11 cellular contexts compared by ENCODE assay signal in the genomic region with DNA sequence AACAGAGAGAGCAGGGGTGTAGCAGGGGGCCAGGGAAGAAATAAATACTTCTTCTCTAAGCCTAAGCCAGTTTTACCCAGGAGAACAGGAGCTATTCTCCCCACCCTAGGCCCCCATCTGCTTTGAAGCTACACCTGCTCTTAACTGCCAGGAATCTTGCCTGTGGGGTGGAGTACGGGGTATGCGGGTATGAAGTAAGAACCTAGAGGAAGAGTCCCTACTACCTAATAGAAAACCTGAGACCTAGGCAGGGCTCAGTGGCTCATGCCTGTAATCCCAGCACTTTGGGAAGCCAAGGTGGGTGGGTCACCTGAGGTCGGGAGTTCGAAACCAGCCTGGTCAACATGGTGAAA. TPM values are rescaled to one million over a fixed set of nuclear protein-coding genes. Genes with fewer than 3 reads are reported as not detected.
DNase-seq lines count a peak whose midpoint lies in the region; ATAC-seq, FAIRE-seq and TF ChIP-seq lines count a peak whose summit lies in the region.
"Had no signal": no experiment of that assay in that cellular context is flagged by ENCODE, and none has a peak within 500 bp of the region (broad histone marks: within the 10 kb centered on the region; RNA-seq: fewer than 3 reads in every experiment).

No MANE protein-coding gene starts in this region.

- no peaks in the 10 kb centered on the region for H3K9me2 ChIP-seq in GM23338 (ENCODE audit: insufficient read depth)

- H3K4me3 Mint-ChIP-seq in GM23338 (peak overlapping the region; percentile 94), naive B cell (peak overlapping the region in 7 of 8 donors; percentile 35 to 92 (median 84))
- peak overlapping the region; percentile 89 for H3K4me3 Mint-ChIP-seq in activated T-helper 1 cell treated with anti-CD3 and anti-CD28 coated beads, Interleukin-12 subunit alpha, Interleukin-12 subunit beta, Interleukin-2, Interleukin-4 antibody, amounts not matched to agents 30 ng/mL and 10 ng/mL and 1 ng/mL, durations not matched to agents 14 hours and 24 hours and 36 hours

- H3K79me2 ChIP-seq in GM23338 (replicated peaks; ENCODE audit: insufficient read depth): peaks cover 47% of the 10 kb centered on the region

- H3K27ac ChIP-seq in A549 (no peak overlapping the region), GM23338 (ENCODE audit: low read depth) (no peak overlapping the region)

- no peaks in the 10 kb centered on the region for H3K27me3 ChIP-seq in GM23338 (ENCODE audit: insufficient read depth)

- H3K4me1 Mint-ChIP-seq in GM23338: peaks cover 69% of the 10 kb centered on the region
- peaks cover 36% of the 10 kb centered on the region for H3K4me1 Mint-ChIP-seq in activated T-helper 1 cell treated with anti-CD3 and anti-CD28 coated beads, Interleukin-12 subunit alpha, Interleukin-12 subunit beta, Interleukin-2, Interleukin-4 antibody, amounts not matched to agents 30 ng/mL and 10 ng/mL and 1 ng/mL, durations not matched to agents 14 hours and 24 hours and 36 hours (ENCODE audit: low read depth)
- peaks cover 25 to 31% (median 28%) of the 10 kb centered on the region in 3 donors for H3K4me1 Mint-ChIP-seq in naive B cell

- TF ChIP-seq RAD21 in A549 (conservative IDR thresholded peaks at IDR 0.05 in 1 of 2, IDR thresholded peaks at IDR 0.05 in 1 of 2): no peak

- TF ChIP-seq CTCF in A549 (IDR thresholded peaks at IDR 0.05) (no peak), GM23338 (conservative IDR thresholded peaks at IDR 0.05; ENCODE audit: low read depth in 2 of 2) (no peak)

- H4K20me1 ChIP-seq in GM23338 (replicated peaks; ENCODE audit: insufficient read depth): peaks cover 34% of the 10 kb centered on the region

- H3K36me3 Mint-ChIP-seq in GM23338 (ENCODE audit: low read depth) (peaks cover 37% of the 10 kb centered on the region), naive B cell (no peaks in the 10 kb centered on the region)
- peaks cover 2% of the 10 kb centered on the region for H3K36me3 Mint-ChIP-seq in activated T-helper 1 cell treated with anti-CD3 and anti-CD28 coated beads, Interleukin-12 subunit alpha, Interleukin-12 subunit beta, Interleukin-2, Interleukin-4 antibody, amounts not matched to agents 30 ng/mL and 10 ng/mL and 1 ng/mL, durations not matched to agents 14 hours and 24 hours and 36 hours (ENCODE audit: low read depth)

- CTCF ChIA-PET in A549 (lab: Yijun Ruan, JAX): interaction anchor here (2.2 to 9.2 kb wide), 3 partner anchors 11 to 52 kb away, joined by 9 to 111 read pairs (median 11); no protein-coding TSS in a partner anchor

- no peak for TF ChIP-seq POLR2A in A549 (IDR thresholded peaks at IDR 0.05; ENCODE audit: low read length)

- DNase-seq in A549 (ENCODE audit: low read depth in 1 of 2, low spot score in 1 of 2) (no peak), GM23338 (ENCODE audit: low spot score) (no peak), naive B cell (no peak), DMS 273 (lab: John Stamatoyannopoulos, UW; ENCODE audit: unreplicated experiment) (no peak), Kasumi-1 (lab: John Stamatoyannopoulos, UW) (no peak)
- DNase-seq in activated T-helper 1 cell treated with anti-CD3 and anti-CD28 coated beads, Interleukin-12 subunit alpha, Interleukin-12 subunit beta, Interleukin-2, Interleukin-4 antibody, amounts not matched to agents 30 ng/mL and 10 ng/mL and 1 ng/mL, durations not matched to agents 14 hours and 24 hours and 36 hours (ENCODE audit: low spot score): no peak
- DNase-seq: DMS 273 treated with DMSO at 0.1 percent for 48 hours, MV-4-11 had no signal

- intact Hi-C loops in activated T-helper 1 cell treated with anti-CD3 and anti-CD28 coated beads, Interleukin-12 subunit alpha, Interleukin-12 subunit beta, Interleukin-2, Interleukin-4 antibody, amounts not matched to agents 30 ng/mL and 10 ng/mL and 1 ng/mL, durations not matched to agents 14 hours and 24 hours and 36 hours (cut with micrococcal nuclease): loop anchor here (1.0 to 5.0 kb wide), 4 partner anchors 21 to 453 kb away; partner anchors contain the start of gene VEGFA

- H3K4me2 ChIP-seq in A549 (peak overlapping the region; percentile 93), GM23338 (peak overlapping the region; percentile 98)

- 95% methylated on average over 3 of the region's 4 CpGs for WGBS in A549 (ENCODE audit: missing lambda C conversion rate)

- H3K4me1 ChIP-seq in A549 (peaks cover 54% of the 10 kb centered on the region), GM23338 (ENCODE audit: insufficient read depth) (peaks cover 47% of the 10 kb centered on the region)

- H3K4me3 ChIP-seq in A549 (no peak overlapping the region), GM23338 (peak overlapping the region; percentile 84)
- H3K4me3 ChIP-seq: lung had no signal

- no peak overlapping the region for H2AFZ ChIP-seq in GM23338

- H3K9me3 Mint-ChIP-seq in GM23338 (no peaks in the 10 kb centered on the region), naive B cell (no peaks in the 10 kb centered on the region)
- no peaks in the 10 kb centered on the region for H3K9me3 Mint-ChIP-seq in activated T-helper 1 cell treated with anti-CD3 and anti-CD28 coated beads, Interleukin-12 subunit alpha, Interleukin-12 subunit beta, Interleukin-2, Interleukin-4 antibody, amounts not matched to agents 30 ng/mL and 10 ng/mL and 1 ng/mL, durations not matched to agents 14 hours and 24 hours and 36 hours

- peaks cover 22% of the 10 kb centered on the region for H3F3A ChIP-seq in GM23338 (replicated peaks; ENCODE audit: low read depth)

- no peak for TF ChIP-seq EP300 in A549 (IDR thresholded peaks at IDR 0.05)

- FAIRE-seq in A549 (lab: Jason Lieb, UNC): no peak

- H3K27me3 Mint-ChIP-seq in GM23338 (ENCODE audit: insufficient read depth, low read depth, poor library complexity): peaks cover 33% of the 10 kb centered on the region
- no peaks in the 10 kb centered on the region for H3K27me3 Mint-ChIP-seq in activated T-helper 1 cell treated with anti-CD3 and anti-CD28 coated beads, Interleukin-12 subunit alpha, Interleukin-12 subunit beta, Interleukin-2, Interleukin-4 antibody, amounts not matched to agents 30 ng/mL and 10 ng/mL and 1 ng/mL, durations not matched to agents 14 hours and 24 hours and 36 hours (ENCODE audit: insufficient read depth)
- H3K27me3 Mint-ChIP-seq in naive B cell: peaks cover 0 to 13% (median 0%) of the 10 kb centered on the region in 3 donors

- POLR2A ChIA-PET in A549 (lab: Yijun Ruan, JAX): interaction anchor here (1.8 to 2.0 kb wide), 2 partner anchors 21 to 22 kb away, joined by 5 to 16 read pairs; partner anchors contain the start of gene HSP90AB1

- ATAC-seq in A549 (no peak), GM23338 (no peak), naive B cell (ENCODE audit: low read depth in 2 of 2) (no peak), GM18868 (IDR thresholded peaks at IDR 0.05; ENCODE audit: unreplicated experiment) (no peak), esophagus mucosa (no peak)

- H3K9me3 ChIP-seq in A549: no peaks in the 10 kb centered on the region

- H3K27ac Mint-ChIP-seq in GM23338 (no peak overlapping the region; the same call in 1 of the 2 replicates), naive B cell (no peak overlapping the region)
- H3K27ac Mint-ChIP-seq in activated T-helper 1 cell treated with anti-CD3 and anti-CD28 coated beads, Interleukin-12 subunit alpha, Interleukin-12 subunit beta, Interleukin-2, Interleukin-4 antibody, amounts not matched to agents 30 ng/mL and 10 ng/mL and 1 ng/mL, durations not matched to agents 14 hours and 24 hours and 36 hours: no peak overlapping the region

- H3K36me3 ChIP-seq in GM23338 (ENCODE audit: insufficient read depth): no peaks in the 10 kb centered on the region

RNA-seq across cellular contexts. Expression of gene SLC29A1, which starts 1.6 kb away (rescaled TPM):
- polyA plus RNA-seq in A549 (2011; rRNA removed) (72.3 and 80.0 TPM in 2 replicates), A549 (2017; fragmentation: RNase III; extraction: RNeasy Plus Mini Kit Qiagen cat#74134 plus additional on column Dnase treatment) (45.6 to 49.1 TPM (median 47.1 TPM) in 3 replicates), GM23338 (2016; fragmentation: Nextera tagmentation; extraction: Ambion mirVana) (67.6 and 73.1 TPM in 2 replicates), naive B cell (ENCODE audit: low read depth in 6 of 6) (1 to 10 TPM in 3 of 6 donors, under 1 TPM in 3; 0.15 to 3.1 (median 0.99) TPM)
- 112 and 143 TPM in 2 replicates for polyA plus RNA-seq in A549 (2012; cell fraction: cytosol; rRNA removed)
- 227 and 245 TPM in 2 replicates for polyA plus RNA-seq in A549 (2012; cell fraction: nucleus; rRNA removed)
- polyA minus RNA-seq in A549 (2011; rRNA and poly(A)+ RNA removed): 114 and 138 TPM in 2 replicates
- 149 and 169 TPM in 2 replicates for total RNA-seq in GM23338 (2014; rRNA removed; shearing (Covaris generic))
- total RNA-seq in activated T-helper 1 cell treated with anti-CD3 and anti-CD28 coated beads, Interleukin-12 subunit alpha, Interleukin-12 subunit beta, Interleukin-2, Interleukin-4 antibody, amounts not matched to agents 30 ng/mL and 10 ng/mL and 1 ng/mL, durations not matched to agents 14 hours and 24 hours and 36 hours: 121 and 122 TPM in 2 replicates
- total RNA-seq in esophagus mucosa: 12.8 TPM

RNA-seq across cellular contexts. Expression of gene MYMX, which starts 8.2 kb away (rescaled TPM):
- polyA plus RNA-seq in A549 (2011; rRNA removed) (not detected in 2 replicates), A549 (2017; fragmentation: RNase III; extraction: RNeasy Plus Mini Kit Qiagen cat#74134 plus additional on column Dnase treatment) (not detected in 3 replicates), GM23338 (2016; fragmentation: Nextera tagmentation; extraction: Ambion mirVana) (5.2 and 7.1 TPM in 2 replicates), naive B cell (ENCODE audit: low read depth in 6 of 6) (not detected)
- polyA plus RNA-seq in A549 (2012; cell fraction: cytosol; rRNA removed): 0.11 and 0.12 TPM in 2 replicates
- polyA plus RNA-seq in A549 (2012; cell fraction: nucleus; rRNA removed): 0.24 TPM in 1 of 2 replicates, not detected in the other
- polyA minus RNA-seq in A549 (2011; rRNA and poly(A)+ RNA removed): not detected in 2 replicates
- 2.8 TPM in 2 replicates for total RNA-seq in GM23338 (2014; rRNA removed; shearing (Covaris generic))
- not detected in 2 replicates for total RNA-seq in activated T-helper 1 cell treated with anti-CD3 and anti-CD28 coated beads, Interleukin-12 subunit alpha, Interleukin-12 subunit beta, Interleukin-2, Interleukin-4 antibody, amounts not matched to agents 30 ng/mL and 10 ng/mL and 1 ng/mL, durations not matched to agents 14 hours and 24 hours and 36 hours
- total RNA-seq in esophagus mucosa: 0.44 TPM
- total RNA-seq: lung had no signal

RNA-seq across cellular contexts. Expression of gene HSP90AB1, which starts 21.9 kb away (rescaled TPM):
- 1,080 and 1,155 TPM in 2 replicates for polyA plus RNA-seq in A549 (2011; rRNA removed)
- polyA plus RNA-seq in A549 (2012; cell fraction: cytosol; rRNA removed): 735 and 808 TPM in 2 replicates
- 712 and 1,059 TPM in 2 replicates for polyA plus RNA-seq in A549 (2012; cell fraction: nucleus; rRNA removed)
- polyA plus RNA-seq in A549 (2017; fragmentation: RNase III; extraction: RNeasy Plus Mini Kit Qiagen cat#74134 plus additional on column Dnase treatment): 1,076 to 1,211 TPM (median 1,136 TPM) in 3 replicates
- 601 and 692 TPM in 2 replicates for polyA minus RNA-seq in A549 (2011; rRNA and poly(A)+ RNA removed)
- 2,361 and 2,444 TPM in 2 replicates for total RNA-seq in GM23338 (2014; rRNA removed; shearing (Covaris generic))
- polyA plus RNA-seq in GM23338 (2016; fragmentation: Nextera tagmentation; extraction: Ambion mirVana): 1,345 and 1,425 TPM in 2 replicates
- total RNA-seq in activated T-helper 1 cell treated with anti-CD3 and anti-CD28 coated beads, Interleukin-12 subunit alpha, Interleukin-12 subunit beta, Interleukin-2, Interleukin-4 antibody, amounts not matched to agents 30 ng/mL and 10 ng/mL and 1 ng/mL, durations not matched to agents 14 hours and 24 hours and 36 hours: 2,065 and 2,095 TPM in 2 replicates
- 100 to 1,000 TPM; 420 to 486 (median 447) TPM for polyA plus RNA-seq in naive B cell (ENCODE audit: low read depth in 6 of 6)
- total RNA-seq in esophagus mucosa: 412 TPM

RNA-seq across cellular contexts. Expression of gene SLC35B2, which starts 32.4 kb away (rescaled TPM):
- polyA plus RNA-seq in A549 (2011; rRNA removed) (44.5 and 61.4 TPM in 2 replicates), A549 (2017; fragmentation: RNase III; extraction: RNeasy Plus Mini Kit Qiagen cat#74134 plus additional on column Dnase treatment) (38.7 to 45.6 TPM (median 45.5 TPM) in 3 replicates), GM23338 (2016; fragmentation: Nextera tagmentation; extraction: Ambion mirVana) (14.0 and 14.7 TPM in 2 replicates), naive B cell (ENCODE audit: low read depth in 6 of 6) (10 to 100 TPM; 24.2 to 38.6 (median 27.2) TPM)
- polyA plus RNA-seq in A549 (2012; cell fraction: cytosol; rRNA removed): 56.6 and 84.2 TPM in 2 replicates
- polyA plus RNA-seq in A549 (2012; cell fraction: nucleus; rRNA removed): 60.0 and 63.0 TPM in 2 replicates
- polyA minus RNA-seq in A549 (2011; rRNA and poly(A)+ RNA removed): 44.0 and 52.2 TPM in 2 replicates
- total RNA-seq in GM23338 (2014; rRNA removed; shearing (Covaris generic)): 30.5 and 30.9 TPM in 2 replicates
- total RNA-seq in activated T-helper 1 cell treated with anti-CD3 and anti-CD28 coated beads, Interleukin-12 subunit alpha, Interleukin-12 subunit beta, Interleukin-2, Interleukin-4 antibody, amounts not matched to agents 30 ng/mL and 10 ng/mL and 1 ng/mL, durations not matched to agents 14 hours and 24 hours and 36 hours: 29.2 and 30.1 TPM in 2 replicates
- total RNA-seq in esophagus mucosa: 15.7 TPM

RNA-seq across cellular contexts. Expression of gene NFKBIE, which starts 40.4 kb away (rescaled TPM):
- polyA plus RNA-seq in A549 (2011; rRNA removed) (6.2 and 6.3 TPM in 2 replicates), A549 (2017; fragmentation: RNase III; extraction: RNeasy Plus Mini Kit Qiagen cat#74134 plus additional on column Dnase treatment) (5.6 to 9.1 TPM (median 6.0 TPM) in 3 replicates), GM23338 (2016; fragmentation: Nextera tagmentation; extraction: Ambion mirVana) (12.8 and 14.6 TPM in 2 replicates), naive B cell (ENCODE audit: low read depth in 6 of 6) (10 to 100 TPM; 22.1 to 30.8 (median 27.9) TPM)
- 8.2 and 10.8 TPM in 2 replicates for polyA plus RNA-seq in A549 (2012; cell fraction: cytosol; rRNA removed)
- 13.6 and 19.5 TPM in 2 replicates for polyA plus RNA-seq in A549 (2012; cell fraction: nucleus; rRNA removed)
- polyA minus RNA-seq in A549 (2011; rRNA and poly(A)+ RNA removed): 2.8 and 4.1 TPM in 2 replicates
- total RNA-seq in GM23338 (2014; rRNA removed; shearing (Covaris generic)): 19.8 and 25.9 TPM in 2 replicates
- total RNA-seq in activated T-helper 1 cell treated with anti-CD3 and anti-CD28 coated beads, Interleukin-12 subunit alpha, Interleukin-12 subunit beta, Interleukin-2, Interleukin-4 antibody, amounts not matched to agents 30 ng/mL and 10 ng/mL and 1 ng/mL, durations not matched to agents 14 hours and 24 hours and 36 hours: 23.2 and 29.0 TPM in 2 replicates
- total RNA-seq in esophagus mucosa: 2.8 TPM
